In genomic region chr14:33848706-33849454, GRCh38 we compare ENCODE assay signal across 8 cellular contexts.
DNase-seq lines count a peak whose midpoint lies in the region; ATAC-seq lines count a peak whose summit lies in the region.

No MANE protein-coding gene starts in this region.

- intact Hi-C loops in left cardiac atrium (cut with DNase I) = loop anchor here (2.0 to 10.0 kb wide), 3 partner anchors 248 to 456 kb away; no protein-coding TSS in a partner anchor

- ATAC-seq in left cardiac atrium (peak; percentile 90 to 94), GM21423 (IDR thresholded peaks at IDR 0.05; ENCODE audit: unreplicated experiment) (no peak), HG03039 (IDR thresholded peaks at IDR 0.05; ENCODE audit: unreplicated experiment) (no peak)

- DNase-seq in stimulated activated CD4-positive, alpha-beta T cell treated with anti-CD3 and anti-CD28 coated beads, Interleukin-15, amount 100 ng/mL, for 24 hours = peak; percentile 39
- DNase-seq in stimulated activated CD4-positive, alpha-beta T cell treated with anti-CD3 and anti-CD28 coated beads, Interleukin-4, amount 100 ng/mL, for 4 hours = no peak
- DNase-seq in NCI-H2029 (lab: John Stamatoyannopoulos, UW) = peak; percentile 97
- DNase-seq in activated CD4-positive, alpha-beta T cell treated with anti-CD3 and anti-CD28 coated beads, Interleukin-2, amount 50 U/mL, for 48 hours = peak; percentile 37 to 47
- peak; percentile 65 for DNase-seq in left cardiac atrium
- DNase-seq in renal cortical epithelial cell (ENCODE audit: low read depth) = peak; percentile 80

Comparison
In these comparisons a context has a peak if more than half of its experiments do, and no peak if none do; other contexts are left out.
1. DNase-seq: peak in stimulated activated CD4-positive, alpha-beta T cell treated with anti-CD3 and anti-CD28 coated beads, Interleukin-15, amount 100 ng/mL, for 24 hours (single experiment), NCI-H2029 (single experiment), activated CD4-positive, alpha-beta T cell treated with anti-CD3 and anti-CD28 coated beads, Interleukin-2, amount 50 U/mL, for 48 hours (2 of 2), left cardiac atrium (single experiment) and renal cortical epithelial cell (single experiment); none in stimulated activated CD4-positive, alpha-beta T cell treated with anti-CD3 and anti-CD28 coated beads, Interleukin-4, amount 100 ng/mL, for 4 hours (0 of 2).
2. ATAC-seq: peak in left cardiac atrium (2 of 2); none in GM21423 (single experiment) and HG03039 (single experiment).